8 cellular contexts compared by ENCODE assay signal in the genomic region with DNA sequence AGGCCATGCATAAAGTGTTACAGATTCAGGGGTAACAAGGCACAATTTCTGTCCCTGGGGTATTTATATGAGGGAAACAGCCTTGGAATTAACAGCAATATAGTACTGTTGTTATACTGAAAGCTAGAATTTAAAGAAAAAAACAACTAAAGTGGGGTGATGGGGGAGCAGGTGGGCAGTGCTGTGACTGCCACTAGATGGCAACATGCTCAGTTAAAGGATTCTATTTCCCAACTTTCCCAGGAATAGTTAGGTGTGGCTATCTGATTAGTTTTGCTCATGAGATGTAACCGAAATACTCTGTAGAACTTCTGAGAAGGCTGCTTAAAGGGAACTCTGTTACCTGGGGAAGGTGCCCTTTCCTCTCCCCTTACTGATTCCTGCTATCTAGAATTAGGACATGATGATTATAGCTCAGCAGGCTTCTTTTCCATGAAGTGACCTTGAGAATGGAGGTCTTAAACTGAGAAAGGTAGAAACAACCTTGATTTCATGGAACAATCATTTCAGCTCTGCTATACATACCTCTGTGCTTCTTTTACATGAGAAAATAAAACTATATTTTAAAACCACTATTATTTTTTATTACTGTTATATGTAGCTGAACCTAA.
DNase-seq lines count a peak whose midpoint lies in the region; ATAC-seq and TF ChIP-seq lines count a peak whose summit lies in the region.

No MANE protein-coding gene starts in this region.

- 76% methylated on average over 1 of the region's 1 CpG for WGBS in esophagus muscularis mucosa

- H3K36me3 ChIP-seq in cardiac muscle cell (no peaks in the 10 kb centered on the region), esophagus muscularis mucosa (no peaks in the 10 kb centered on the region)

- peaks cover 4% of the 10 kb centered on the region for H3K36me3 Mint-ChIP-seq in activated T-helper 1 cell treated with anti-CD3 and anti-CD28 coated beads, Interleukin-12 subunit alpha, Interleukin-12 subunit beta, Interleukin-2, Interleukin-4 antibody, amounts not matched to agents 30 ng/mL and 10 ng/mL and 1 ng/mL, durations not matched to agents 14 hours and 24 hours and 36 hours (ENCODE audit: low read depth)

- H3K4me3 ChIP-seq in cardiac muscle cell (no peak overlapping the region), esophagus muscularis mucosa (no peak overlapping the region), retinal pigment epithelial cell (ENCODE audit: low read length) (no peak overlapping the region)

- intact Hi-C loops in Right ventricle myocardium inferior (cut with DNase I) = loop anchor here (5.0 kb wide), 1 partner anchor 118 kb away; a partner anchor contains a TSS
- intact Hi-C loops in esophagus muscularis mucosa (cut with DNase I) = loop anchor here (10.0 kb wide), 1 partner anchor 116 kb away; a partner anchor contains a TSS
- intact Hi-C loops in activated T-helper 1 cell treated with anti-CD3 and anti-CD28 coated beads, Interleukin-12 subunit alpha, Interleukin-12 subunit beta, Interleukin-2, Interleukin-4 antibody, amounts not matched to agents 30 ng/mL and 10 ng/mL and 1 ng/mL, durations not matched to agents 14 hours and 24 hours and 36 hours (cut with micrococcal nuclease) = loop anchor here (5.0 kb wide), 1 partner anchor 183 kb away; no protein-coding TSS in a partner anchor

- no peak overlapping the region for H3K27ac Mint-ChIP-seq in activated T-helper 1 cell treated with anti-CD3 and anti-CD28 coated beads, Interleukin-12 subunit alpha, Interleukin-12 subunit beta, Interleukin-2, Interleukin-4 antibody, amounts not matched to agents 30 ng/mL and 10 ng/mL and 1 ng/mL, durations not matched to agents 14 hours and 24 hours and 36 hours
- H3K27ac Mint-ChIP-seq in stimulated activated naive CD8-positive, alpha-beta T cell treated with anti-CD3 and anti-CD28 coated beads, Interleukin-15, amount 100 ng/mL, for 72 hours = peak overlapping the region in 1 of 2 donors; percentile 34

- peaks cover 8% of the 10 kb centered on the region for H3K27me3 Mint-ChIP-seq in activated T-helper 1 cell treated with anti-CD3 and anti-CD28 coated beads, Interleukin-12 subunit alpha, Interleukin-12 subunit beta, Interleukin-2, Interleukin-4 antibody, amounts not matched to agents 30 ng/mL and 10 ng/mL and 1 ng/mL, durations not matched to agents 14 hours and 24 hours and 36 hours (ENCODE audit: insufficient read depth)
- H3K27me3 Mint-ChIP-seq in stimulated activated naive CD8-positive, alpha-beta T cell treated with anti-CD3 and anti-CD28 coated beads, Interleukin-15, amount 100 ng/mL, for 72 hours = no peaks in the 10 kb centered on the region

- peaks cover 8% of the 10 kb centered on the region for H3K9me3 Mint-ChIP-seq in activated T-helper 1 cell treated with anti-CD3 and anti-CD28 coated beads, Interleukin-12 subunit alpha, Interleukin-12 subunit beta, Interleukin-2, Interleukin-4 antibody, amounts not matched to agents 30 ng/mL and 10 ng/mL and 1 ng/mL, durations not matched to agents 14 hours and 24 hours and 36 hours
- peaks cover 11 to 13% of the 10 kb centered on the region in 2 donors for H3K9me3 Mint-ChIP-seq in stimulated activated naive CD8-positive, alpha-beta T cell treated with anti-CD3 and anti-CD28 coated beads, Interleukin-15, amount 100 ng/mL, for 72 hours

- no peaks in the 10 kb centered on the region for H3K4me1 Mint-ChIP-seq in activated T-helper 1 cell treated with anti-CD3 and anti-CD28 coated beads, Interleukin-12 subunit alpha, Interleukin-12 subunit beta, Interleukin-2, Interleukin-4 antibody, amounts not matched to agents 30 ng/mL and 10 ng/mL and 1 ng/mL, durations not matched to agents 14 hours and 24 hours and 36 hours (ENCODE audit: low read depth)
- H3K4me1 Mint-ChIP-seq in stimulated activated naive CD8-positive, alpha-beta T cell treated with anti-CD3 and anti-CD28 coated beads, Interleukin-15, amount 100 ng/mL, for 72 hours = no peaks in the 10 kb centered on the region

- ATAC-seq in Right ventricle myocardium inferior (no peak), GM21786 (IDR thresholded peaks at IDR 0.05; ENCODE audit: unreplicated experiment) (no peak)
- ATAC-seq in stimulated activated naive CD8-positive, alpha-beta T cell treated with anti-CD3 and anti-CD28 coated beads, Interleukin-15, amount 100 ng/mL, for 72 hours = no peak

- H3K9me3 ChIP-seq in cardiac muscle cell (ENCODE audit: low read depth) (no peaks in the 10 kb centered on the region), esophagus muscularis mucosa (peaks cover 0 to 19% (median 7%) of the 10 kb centered on the region in 4 donors)

- H3K4me1 ChIP-seq in cardiac muscle cell (ENCODE audit: low read depth) (no peaks in the 10 kb centered on the region), esophagus muscularis mucosa (peaks cover 0 to 4% (median 0%) of the 10 kb centered on the region in 4 donors)

- H3K27ac ChIP-seq in cardiac muscle cell = no peak overlapping the region
- no peak overlapping the region for H3K27ac ChIP-seq in esophagus muscularis mucosa (replicated peaks in 1 of 4)

- DNase-seq in cardiac muscle cell (ENCODE audit: low read depth in 1 of 2, low spot score in 1 of 2) (peak; percentile 38 to 54), Right ventricle myocardium inferior (ENCODE audit: missing footprints) (no peak), NCI-H69 (lab: John Stamatoyannopoulos, UW) (peak; percentile 68), esophagus muscularis mucosa (ENCODE audit: extremely low spot score) (no peak), retinal pigment epithelial cell (ENCODE audit: low read depth) (peak; percentile 4)
- no peak for DNase-seq in activated T-helper 1 cell treated with anti-CD3 and anti-CD28 coated beads, Interleukin-12 subunit alpha, Interleukin-12 subunit beta, Interleukin-2, Interleukin-4 antibody, amounts not matched to agents 30 ng/mL and 10 ng/mL and 1 ng/mL, durations not matched to agents 14 hours and 24 hours and 36 hours (ENCODE audit: low spot score)
- no peak for DNase-seq in stimulated activated naive CD8-positive, alpha-beta T cell treated with anti-CD3 and anti-CD28 coated beads, Interleukin-15, amount 100 ng/mL, for 72 hours

- no peak for TF ChIP-seq POLR2A in esophagus muscularis mucosa (IDR thresholded peaks at IDR 0.05; ENCODE audit: low read depth)

- H3K27me3 ChIP-seq in cardiac muscle cell (no peaks in the 10 kb centered on the region), esophagus muscularis mucosa (no peaks in the 10 kb centered on the region)

- no peak overlapping the region for H3K4me3 Mint-ChIP-seq in activated T-helper 1 cell treated with anti-CD3 and anti-CD28 coated beads, Interleukin-12 subunit alpha, Interleukin-12 subunit beta, Interleukin-2, Interleukin-4 antibody, amounts not matched to agents 30 ng/mL and 10 ng/mL and 1 ng/mL, durations not matched to agents 14 hours and 24 hours and 36 hours
- H3K4me3 Mint-ChIP-seq in stimulated activated naive CD8-positive, alpha-beta T cell treated with anti-CD3 and anti-CD28 coated beads, Interleukin-15, amount 100 ng/mL, for 72 hours = no peak overlapping the region

- TF ChIP-seq CTCF in cardiac muscle cell (IDR thresholded peaks at IDR 0.05; ENCODE audit: low read depth, low read length) = peak; percentile 90
- TF ChIP-seq CTCF in esophagus muscularis mucosa (IDR thresholded peaks at IDR 0.05) = peak; percentile 55 to 64 (median 62)
- peak; percentile 96 for TF ChIP-seq CTCF in retinal pigment epithelial cell (conservative IDR thresholded peaks at IDR 0.05; ENCODE audit: low read depth, low read length)

- no peak for TF ChIP-seq EP300 in esophagus muscularis mucosa (IDR thresholded peaks at IDR 0.05)

Comparison
In these comparisons a context has a peak if more than half of its experiments do, and no peak if none do; other contexts are left out.
1. DNase-seq: peak in cardiac muscle cell (2 of 2), NCI-H69 (single experiment) and retinal pigment epithelial cell (single experiment); none in Right ventricle myocardium inferior (single experiment), esophagus muscularis mucosa (single experiment), activated T-helper 1 cell treated with anti-CD3 and anti-CD28 coated beads, Interleukin-12 subunit alpha, Interleukin-12 subunit beta, Interleukin-2, Interleukin-4 antibody, amounts not matched to agents 30 ng/mL and 10 ng/mL and 1 ng/mL, durations not matched to agents 14 hours and 24 hours and 36 hours (single experiment) and stimulated activated naive CD8-positive, alpha-beta T cell treated with anti-CD3 and anti-CD28 coated beads, Interleukin-15, amount 100 ng/mL, for 72 hours (0 of 2).
2. Peak in every context shown above with its lines, with median percentiles within 50 percentile points of each other: CTCF ChIP-seq.